In the genomic region with DNA sequence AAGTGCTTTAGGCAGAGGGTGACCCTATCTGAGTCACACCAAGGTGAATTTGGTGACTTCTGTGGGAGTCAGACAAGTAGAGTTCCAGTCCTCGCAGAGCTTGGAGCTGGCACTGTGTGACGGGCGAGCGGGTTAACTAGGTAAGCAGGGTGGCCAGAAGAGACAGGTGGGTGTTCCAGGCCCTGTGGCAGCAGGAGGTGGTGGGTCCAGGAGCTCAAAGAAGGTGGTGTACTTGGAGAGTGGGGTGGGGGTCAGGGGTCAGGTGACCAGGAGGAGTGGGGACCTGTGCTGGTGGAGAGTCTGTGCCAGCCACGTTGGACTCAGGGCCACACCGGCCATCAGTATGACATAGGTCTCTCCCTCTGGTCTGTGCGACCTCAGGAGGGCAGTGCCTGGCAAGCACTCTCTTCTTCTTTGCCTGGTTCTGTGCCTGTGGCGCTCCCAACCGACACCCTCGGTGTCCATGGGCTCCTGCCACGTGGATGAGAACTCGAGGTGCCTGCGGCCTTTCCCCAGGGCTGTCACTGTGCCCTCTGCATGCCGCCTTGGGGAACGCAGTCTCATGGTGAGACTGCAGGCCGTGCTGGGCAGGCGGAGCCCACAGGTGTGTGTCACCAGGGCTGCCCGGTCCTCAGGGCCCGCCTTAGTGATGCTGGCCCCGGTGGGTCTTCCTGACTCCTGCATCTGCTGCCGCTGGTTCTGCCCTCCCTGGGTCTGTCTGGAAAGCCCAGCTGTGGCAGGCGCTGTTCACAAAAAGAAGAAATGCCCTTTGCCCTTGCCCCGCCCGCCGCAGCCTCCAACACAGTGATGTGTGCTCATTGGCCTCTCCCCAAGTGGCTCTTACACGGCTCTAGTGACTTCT, we compare ENCODE assay signal across 10 cellular contexts. TPM values are rescaled to one million over a fixed set of nuclear protein-coding genes. Genes with fewer than 3 reads are reported as not detected.
A peak's percentile ranks its signal among the peaks of the same experiment; 100 is the strongest.
DNase-seq lines count a peak whose midpoint lies in the region; ATAC-seq and TF ChIP-seq lines count a peak whose summit lies in the region.
"Had no signal": no experiment of that assay in that cellular context is flagged by ENCODE, and none has a peak within 500 bp of the region (broad histone marks: within the 10 kb centered on the region; RNA-seq: fewer than 3 reads in every experiment).

No MANE protein-coding gene starts in this region.

- no peaks in the 10 kb centered on the region for H4K20me1 ChIP-seq in OCI-LY7 (ENCODE audit: insufficient read depth, low read length)

- peaks cover 8% of the 10 kb centered on the region; the same call in 1 of the 2 replicates for H3K79me2 ChIP-seq in OCI-LY7 (ENCODE audit: insufficient read depth, low read depth, low read length)

- H3K9me2 ChIP-seq in OCI-LY7 (ENCODE audit: insufficient read depth, low read length) = no peaks in the 10 kb centered on the region

- H3K27me3 Mint-ChIP-seq in CD4-positive, alpha-beta memory T cell = no peaks in the 10 kb centered on the region

- no peak overlapping the region for H3K27ac ChIP-seq in CD4-positive, alpha-beta memory T cell (ENCODE audit: low read depth, low read length)
- H3K27ac ChIP-seq in OCI-LY7 (ENCODE audit: low read depth, low read length, poor library complexity, severe bottlenecking) (no peak overlapping the region), duodenal mucosa (ENCODE audit: low read depth, low read length) (peak overlapping the region; percentile 79), neutrophil (peak overlapping the region; percentile 92)

- H3K36me3 Mint-ChIP-seq in CD4-positive, alpha-beta memory T cell = peaks cover 15 to 36% of the 10 kb centered on the region in 2 donors

- peaks cover 18% of the 10 kb centered on the region for H3K36me3 ChIP-seq in CD4-positive, alpha-beta memory T cell (ENCODE audit: insufficient read depth, low read length)
- H3K36me3 ChIP-seq in OCI-LY7 (ENCODE audit: insufficient read depth, low read length) = peaks cover 42% of the 10 kb centered on the region
- peaks cover 11 to 25% of the 10 kb centered on the region in 2 donors for H3K36me3 ChIP-seq in duodenal mucosa (ENCODE audit: control insufficient read depth in 1 of 2, insufficient read depth in 2 of 2, low read length in 2 of 2)
- peaks cover 30% of the 10 kb centered on the region for H3K36me3 ChIP-seq in neutrophil
- H3K36me3 ChIP-seq: uterus had no signal

- no peak for TF ChIP-seq CTCF in OCI-LY7 (conservative IDR thresholded peaks at IDR 0.05; ENCODE audit: low read length)
- TF ChIP-seq CTCF in neutrophil (IDR thresholded peaks at IDR 0.05) = no peak
- no peak for TF ChIP-seq CTCF in GM13977 (IDR thresholded peaks at IDR 0.05; ENCODE audit: extremely low read depth, insufficient read depth, missing control alignments)

- H3K27ac Mint-ChIP-seq in CD4-positive, alpha-beta memory T cell = peak overlapping the region in 6 of 7 donors; percentile 49 to 85 (median 74)

- POLR2A ChIA-PET in CD4-positive, alpha-beta memory T cell (lab: Charles Lee; ENCODE audit: partially characterized antibody) = interaction anchor here (1.1 to 4.6 kb wide), 5 partner anchors 7 to 156 kb away, joined by 3 to 75 read pairs (median 8); partner anchors contain the start of gene OGFR
- POLR2A ChIA-PET in OCI-LY7 (lab: Charles Lee) = no interaction called here

- peaks cover 25% of the 10 kb centered on the region for H3K4me1 ChIP-seq in CD4-positive, alpha-beta memory T cell (ENCODE audit: insufficient read depth, low read length)
- H3K4me1 ChIP-seq in OCI-LY7 (ENCODE audit: insufficient read depth, low read length, poor library complexity, severe bottlenecking) (peaks cover 41% of the 10 kb centered on the region), duodenal mucosa (ENCODE audit: control insufficient read depth in 1 of 2, insufficient read depth in 2 of 2, low read length in 2 of 2) (peaks cover 28 to 33% of the 10 kb centered on the region in 2 donors), neutrophil (ENCODE audit: control insufficient read depth in 1 of 2, insufficient read depth in 1 of 2, low read depth in 1 of 2, low read length in 1 of 2) (peaks cover 40 to 48% of the 10 kb centered on the region in 2 experiments)

- no peak for DNase-seq in CD4-positive, alpha-beta memory T cell
- no peak for DNase-seq in OCI-LY7 (ENCODE audit: low spot score)
- DNase-seq in GM13977 (ENCODE audit: low spot score) = no peak
- DNase-seq: RPMI8226, uterus had no signal

- no peaks in the 10 kb centered on the region for H3K27me3 ChIP-seq in CD4-positive, alpha-beta memory T cell (ENCODE audit: insufficient read depth, low read length)
- H3K27me3 ChIP-seq in duodenal mucosa (ENCODE audit: control insufficient read depth in 1 of 2, insufficient read depth in 2 of 2, low read length in 2 of 2) (no peaks in the 10 kb centered on the region), neutrophil (no peaks in the 10 kb centered on the region)
- H3K27me3 ChIP-seq: uterus had no signal

- no peaks in the 10 kb centered on the region for H3K9me3 ChIP-seq in CD4-positive, alpha-beta memory T cell (ENCODE audit: control insufficient read depth in 1 of 2, low read length in 2 of 2)
- no peaks in the 10 kb centered on the region for H3K9me3 ChIP-seq in OCI-LY7 (ENCODE audit: low read length)
- H3K9me3 ChIP-seq in duodenal mucosa (ENCODE audit: control insufficient read depth in 1 of 2, low read length in 2 of 2) = no peaks in the 10 kb centered on the region
- no peaks in the 10 kb centered on the region for H3K9me3 ChIP-seq in neutrophil
- H3K9me3 ChIP-seq: uterus had no signal

- H3K4me1 Mint-ChIP-seq in CD4-positive, alpha-beta memory T cell = peaks cover 10 to 46% (median 23%) of the 10 kb centered on the region in 4 donors

- in situ Hi-C loops in GM13977 (cut with MboI; ENCODE audit: low pct_unique_long_range_greater_than_20kb, low sequenced_read_pairs, unreplicated experiment) = no loop called here

- peaks cover 0 to 5% (median 0%) of the 10 kb centered on the region in 8 donors for H3K9me3 Mint-ChIP-seq in CD4-positive, alpha-beta memory T cell

- BruUV-seq in OCI-LY7 (replicated peaks; lab: Mats Ljungman, UMichigan) = no TSS peak

- intact Hi-C loops in CD4-positive, alpha-beta memory T cell (cut with micrococcal nuclease) = loop anchor here (5.0 to 10.0 kb wide), 4 partner anchors 64 to 699 kb away; partner anchors contain the start of genes CABLES2, EEF1A2, RPS21 and TCFL5
- intact Hi-C loops in OCI-LY7 (cut with micrococcal nuclease; ENCODE audit: unreplicated experiment) = no loop called here

- peak overlapping the region; percentile 63 to 66 for H3K9ac ChIP-seq in duodenal mucosa (ENCODE audit: low read depth in 1 of 2, low read length in 2 of 2)

- ATAC-seq in GM18873 (IDR thresholded peaks at IDR 0.05; ENCODE audit: low FRiP score, unreplicated experiment) (no peak), GM18519 (IDR thresholded peaks at IDR 0.05; ENCODE audit: low FRiP score, unreplicated experiment) (no peak), HG03469 (IDR thresholded peaks at IDR 0.05; ENCODE audit: unreplicated experiment) (no peak)

- peak overlapping the region; percentile 50 to 87 (median 80) for H3K4me3 Mint-ChIP-seq in CD4-positive, alpha-beta memory T cell

- H3K4me2 ChIP-seq in OCI-LY7 (ENCODE audit: low read length) = peak overlapping the region; percentile 92

- CTCF ChIA-PET in CD4-positive, alpha-beta memory T cell (lab: Charles Lee; ENCODE audit: partially characterized antibody) = no interaction called here
- CTCF ChIA-PET in OCI-LY7 (lab: Charles Lee; ENCODE audit: unreplicated experiment) = interaction anchor here (0.6 kb wide), 1 partner anchor 155 kb away, joined by 3 read pairs; the partner anchor contains the start of gene SLCO4A1

- no peak overlapping the region for H3K4me3 ChIP-seq in CD4-positive, alpha-beta memory T cell (ENCODE audit: low read length in 2 of 2)
- H3K4me3 ChIP-seq in OCI-LY7 (ENCODE audit: low read depth, low read length, poor library complexity, severe bottlenecking) (peak overlapping the region; percentile 71), duodenal mucosa (ENCODE audit: low read depth in 1 of 2, low read length in 2 of 2) (peak overlapping the region; percentile 52 to 53), neutrophil (ENCODE audit: low read depth in 1 of 2, low read length in 1 of 2) (no peak overlapping the region)

- no peak overlapping the region for H2AFZ ChIP-seq in OCI-LY7 (ENCODE audit: low read length)

RNA-seq across cellular contexts. Expression of gene MRGBP, which starts 1.6 kb away (rescaled TPM):
- total RNA-seq in CD4-positive, alpha-beta memory T cell = 10 to 100 TPM in 1 of 2 experiments, 1 to 10 TPM in 1; 9.7 to 11.0 TPM
- polyA plus RNA-seq in CD4-positive, alpha-beta memory T cell = 10 to 100 TPM in 1 of 2 donors, 1 to 10 TPM in 1; 6.8 to 10.9 TPM
- 22.2 and 25.1 TPM in 2 replicates for total RNA-seq in OCI-LY7 (2014; rRNA removed; shearing (Covaris generic))
- total RNA-seq in OCI-LY7 (2022) = 19.9 and 22.6 TPM in 2 replicates

RNA-seq across cellular contexts. Expression of gene OGFR, which starts 6.7 kb away (rescaled TPM):
- total RNA-seq in CD4-positive, alpha-beta memory T cell = 10 to 100 TPM; 73.6 to 75.9 TPM
- polyA plus RNA-seq in CD4-positive, alpha-beta memory T cell = 10 to 100 TPM; 13.8 to 65.3 TPM
- 64.8 and 75.6 TPM in 2 replicates for total RNA-seq in OCI-LY7 (2014; rRNA removed; shearing (Covaris generic))
- 66.2 and 69.9 TPM in 2 replicates for total RNA-seq in OCI-LY7 (2022)

RNA-seq across cellular contexts. Expression of gene COL9A3, which starts 18.9 kb away (rescaled TPM):
- total RNA-seq in CD4-positive, alpha-beta memory T cell = not detected
- polyA plus RNA-seq in CD4-positive, alpha-beta memory T cell = under 1 TPM in 1 of 2 donors, not detected in 1; 0.41 TPM
- total RNA-seq in OCI-LY7 (2014; rRNA removed; shearing (Covaris generic)) = 1.0 and 1.7 TPM in 2 replicates
- total RNA-seq in OCI-LY7 (2022) = 5.2 and 6.1 TPM in 2 replicates

Comparison
In these comparisons a context has a peak if more than half of its experiments do, and no peak if none do; other contexts are left out.
1. H3K27ac ChIP-seq: peak in duodenal mucosa (single experiment) and neutrophil (single experiment); none in CD4-positive, alpha-beta memory T cell (single experiment) and OCI-LY7 (single experiment).
2. H3K4me3 ChIP-seq: peak in OCI-LY7 (single experiment) and duodenal mucosa (2 of 2); none in CD4-positive, alpha-beta memory T cell (0 of 2) and neutrophil (0 of 2).